5 cellular contexts compared by ENCODE assay signal in the genomic region with DNA sequence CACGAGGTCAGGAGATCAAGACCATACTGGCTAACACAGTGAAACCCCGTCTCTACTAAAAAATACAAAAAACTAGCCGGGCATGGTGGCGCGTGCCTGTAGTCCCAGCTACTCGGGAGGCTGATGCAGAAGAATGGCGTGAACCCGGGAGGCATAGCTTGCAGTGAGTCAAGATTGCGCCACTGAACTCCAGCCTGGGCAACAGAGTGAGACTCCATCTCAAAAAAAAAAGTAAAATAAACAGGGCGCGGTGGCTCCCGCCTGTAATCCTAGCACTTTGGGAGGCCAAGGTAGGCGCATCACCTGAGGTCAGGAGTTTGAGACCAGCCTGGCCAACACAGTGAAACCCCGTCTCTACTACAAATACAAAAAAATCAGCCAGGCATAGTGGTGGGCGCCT. TPM values are rescaled to one million over a fixed set of nuclear protein-coding genes. Genes with fewer than 3 reads are reported as not detected.
DNase-seq lines count a peak whose midpoint lies in the region; ATAC-seq, FAIRE-seq and TF ChIP-seq lines count a peak whose summit lies in the region.
"Not testable (repeated sequence)": the region's sequence is repeated elsewhere in the genome, so short reads cannot be mapped to it uniquely, and the experiment has no call there.

No MANE protein-coding gene starts in this region.

- DNase-seq in HCT116 (ENCODE audit: low read depth, low spot score); HepG2 (ENCODE audit: low spot score): not testable (repeated sequence)
- DNase-seq in RWPE2 (ENCODE audit: low spot score) (peak; percentile 2), sciatic nerve (ENCODE audit: low spot score) (peak; percentile 23)
- DNase-seq in activated effector memory CD4-positive, alpha-beta T cell treated with anti-CD3 and anti-CD28 coated beads, Interleukin-2, amount 50 U/mL, for 16 hours: peak; percentile 28

- not testable (repeated sequence) for H3K27me3 ChIP-seq in HCT116 (ENCODE audit: insufficient read depth, low read length); RWPE2 (ENCODE audit: insufficient read depth, poor library complexity, severe bottlenecking); HepG2 (ENCODE audit: control insufficient read depth in 1 of 2, insufficient read depth in 2 of 2, low read length in 2 of 2)

- peaks cover 35% of the 10 kb centered on the region for H3K79me2 ChIP-seq in HCT116 (ENCODE audit: insufficient read depth, low read length)
- H3K79me2 ChIP-seq in HepG2 (ENCODE audit: insufficient read depth, low read length): not testable (repeated sequence)

- TF ChIP-seq RAD21 in HCT116 (IDR thresholded peaks at IDR 0.05; ENCODE audit: low read depth); HepG2 (CRISPR knock-in tag; IDR thresholded peaks at IDR 0.05): not testable (repeated sequence)

- not testable (repeated sequence) for BruUV-seq in HCT116 (replicated peaks; lab: Mats Ljungman, UMichigan); HepG2 (replicated peaks; lab: Mats Ljungman, UMichigan)

- not testable (repeated sequence) for H3K4me2 ChIP-seq in HCT116 (ENCODE audit: low read length); HepG2 (ENCODE audit: low read depth, low read length)

- POLR2A ChIA-PET in HCT116 (lab: Charles Lee): interaction anchor here (1.1 kb wide), 1 partner anchor 40 kb away, joined by 4 read pairs; no protein-coding TSS in a partner anchor
- POLR2A ChIA-PET in HepG2 (lab: Yijun Ruan, JAX): interaction anchor here (0.6 to 1.3 kb wide), 2 partner anchors 10 to 16 kb away, joined by 3 read pairs; partner anchors contain the start of gene JPT1

- in situ Hi-C loops in HepG2 (cut with HindIII; ENCODE audit: extremely low pct_ligation_motif_present, low pct_unique_long_range_greater_than_20kb): not testable (repeated sequence)

- TF ChIP-seq EP300 in HepG2 (IDR thresholded peaks at IDR 0.05; ENCODE audit: low read depth in 2 of 2, low read length in 2 of 2); HepG2 (CRISPR knock-in tag; IDR thresholded peaks at IDR 0.05; ENCODE audit: borderline replicate concordance): not testable (repeated sequence)

- not testable (repeated sequence) for ATAC-seq in HCT116; RWPE2 (ENCODE audit: low read depth); HepG2; sciatic nerve

- TF ChIP-seq POLR2A in HCT116 (IDR thresholded peaks at IDR 0.05; ENCODE audit: borderline replicate concordance, extremely low read depth, insufficient read depth, insufficient read length); HepG2 (IDR thresholded peaks at IDR 0.05; ENCODE audit: insufficient read depth in 1 of 2, low read depth in 2 of 2, low read length in 2 of 2): not testable (repeated sequence)

- H3K4me3 ChIP-seq in HCT116 (replicated peaks in 1 of 2; ENCODE audit: low read depth in 1 of 2, low read length in 2 of 2); RWPE2 (ENCODE audit: severe bottlenecking); HepG2 (replicated peaks in 1 of 3; ENCODE audit: insufficient read depth in 1 of 3, low read depth in 2 of 3, low read length in 3 of 3): not testable (repeated sequence)

- TF ChIP-seq CTCF in HCT116 (IDR thresholded peaks at IDR 0.05 in 2 of 3, conservative IDR thresholded peaks at IDR 0.05 in 1 of 3; ENCODE audit: borderline replicate concordance in 1 of 3, insufficient read depth in 1 of 3, low read depth in 2 of 3, low read length in 2 of 3); RWPE2 (IDR thresholded peaks at IDR 0.05; ENCODE audit: poor library complexity, severe bottlenecking); HepG2 (CRISPR knock-in tag; IDR thresholded peaks at IDR 0.05): not testable (repeated sequence)

- H3K36me3 ChIP-seq in HCT116 (ENCODE audit: control insufficient read depth in 1 of 2, insufficient read depth in 2 of 2, low read length in 2 of 2) (peaks cover 27 to 39% of the 10 kb centered on the region in 2 experiments), RWPE2 (ENCODE audit: low read depth) (peaks cover 46% of the 10 kb centered on the region), HepG2 (replicated peaks in 1 of 2; ENCODE audit: control insufficient read depth in 1 of 2, insufficient read depth in 2 of 2, low read length in 2 of 2) (peaks cover 7 to 28% of the 10 kb centered on the region in 2 experiments; a peak in 4 of 5 replicates)

- H2AFZ ChIP-seq in HCT116 (ENCODE audit: low read depth, low read length, poor library complexity, severe bottlenecking); HepG2 (ENCODE audit: low read length): not testable (repeated sequence)

- not testable (repeated sequence) for H3K9me2 ChIP-seq in HCT116 (ENCODE audit: insufficient read depth)

- 96% methylated on average over 15 of the region's 15 CpGs for WGBS in HepG2 (ENCODE audit: low lambda C conversion rate)

- 0 out of 2 replicates have a peak overlapping the region, but pooled peaks have one; percentile 29 for H3K27ac ChIP-seq in HCT116 (ENCODE audit: low read depth, low read length)
- not testable (repeated sequence) for H3K27ac ChIP-seq in RWPE2 (ENCODE audit: poor library complexity, severe bottlenecking); HepG2 (ENCODE audit: extremely low read length, insufficient read depth, low read length)

- RAD21 ChIA-PET in HCT116 (lab: Charles Lee; ENCODE audit: low non-redundant PET in 1 of 2, low total read pairs in 2 of 2, uncharacterized antibody in 2 of 2, unreplicated experiment in 2 of 2): not testable (repeated sequence)

- not testable (repeated sequence) for FAIRE-seq in HepG2 (lab: Jason Lieb, UNC)

- not testable (repeated sequence) for H4K20me1 ChIP-seq in HCT116 (ENCODE audit: insufficient read depth); HepG2 (ENCODE audit: insufficient read depth, low read length)

- H3K9me3 ChIP-seq in HCT116 (ENCODE audit: control insufficient read depth in 1 of 2, insufficient read depth in 1 of 2, low read depth in 1 of 2, low read length in 2 of 2); RWPE2 (ENCODE audit: severe bottlenecking); HepG2 (ENCODE audit: low read length): not testable (repeated sequence)

- H3K9ac ChIP-seq in HCT116 (ENCODE audit: low read length); HepG2 (ENCODE audit: insufficient read depth, low read depth, low read length): not testable (repeated sequence)

- intact Hi-C loops in HCT116 (cut with micrococcal nuclease); HepG2 (cut with micrococcal nuclease; ENCODE audit: unreplicated experiment); sciatic nerve (cut with DNase I): not testable (repeated sequence)

- CTCF ChIA-PET in HCT116 (lab: Charles Lee): interaction anchor here (0.7 kb wide), 1 partner anchor 12 kb away, joined by 4 read pairs; no protein-coding TSS in a partner anchor
- CTCF ChIA-PET in HepG2 (lab: Yijun Ruan, JAX; ENCODE audit: low intra/inter-chr PET ratio, low total read pairs): not testable (repeated sequence)

- H3K4me1 ChIP-seq in HCT116 (ENCODE audit: control insufficient read depth in 1 of 2, insufficient read depth in 2 of 2, low read length in 2 of 2); RWPE2 (ENCODE audit: insufficient read depth, poor library complexity, severe bottlenecking); HepG2 (ENCODE audit: insufficient read depth, low read length): not testable (repeated sequence)

RNA-seq across cellular contexts. Expression of gene JPT1, which starts 10.3 kb away (rescaled TPM):
- total RNA-seq in HCT116 (2021; ENCODE audit: unreplicated experiment): 575 TPM
- 715 and 916 TPM in 2 replicates for polyA plus RNA-seq in HCT116 (2012)
- total RNA-seq in HepG2 (2016; rRNA removed; fragmentation: Illumina TruSeq; extraction: Trizol): 237 and 256 TPM in 2 replicates
- total RNA-seq in HepG2 (2016; cell fraction: cytosol; rRNA removed; fragmentation: Illumina TruSeq; extraction: Trizol; ENCODE audit: low read depth): 86.3 and 92.6 TPM in 2 replicates
- total RNA-seq in HepG2 (2016; cell fraction: insoluble cytoplasmic fraction; rRNA removed; fragmentation: Illumina TruSeq; extraction: Trizol): 209 and 270 TPM in 2 replicates
- 67.0 and 88.4 TPM in 2 replicates for total RNA-seq in HepG2 (2016; cell fraction: membrane; rRNA removed; fragmentation: Illumina TruSeq; extraction: Trizol)
- 98.2 and 106 TPM in 2 replicates for total RNA-seq in HepG2 (2016; cell fraction: nucleus; rRNA removed; fragmentation: Illumina TruSeq; extraction: Trizol)
- polyA plus RNA-seq in HepG2 (2011; rRNA removed): 32.1 and 43.3 TPM in 2 replicates
- polyA plus RNA-seq in HepG2 (2011; cell fraction: cytosol; rRNA removed): 92.3 and 100 TPM in 2 replicates
- polyA plus RNA-seq in HepG2 (2011; cell fraction: nucleus; rRNA removed): 38.5 and 41.1 TPM in 2 replicates
- 103 and 127 TPM in 2 replicates for polyA plus RNA-seq in HepG2 (2012)
- polyA plus RNA-seq in HepG2 (2016; cell fraction: cytosol; fragmentation: Illumina TruSeq; extraction: Trizol; ENCODE audit: low read depth): 83.0 and 101 TPM in 2 replicates
- 221 and 271 TPM in 2 replicates for polyA plus RNA-seq in HepG2 (2016; cell fraction: insoluble cytoplasmic fraction; fragmentation: Illumina TruSeq; extraction: Trizol; ENCODE audit: low read depth)
- 58.3 and 84.5 TPM in 2 replicates for polyA plus RNA-seq in HepG2 (2016; cell fraction: membrane; fragmentation: Illumina TruSeq; extraction: Trizol; ENCODE audit: low read depth)
- polyA plus RNA-seq in HepG2 (2016; cell fraction: nucleus; fragmentation: Illumina TruSeq; extraction: Trizol; ENCODE audit: insufficient read depth, low read depth): 169 and 181 TPM in 2 replicates
- polyA minus RNA-seq in HepG2 (2011; rRNA and poly(A)+ RNA removed; ENCODE audit: low replicate concordance): 28.4 and 46.4 TPM in 2 replicates
- 50.6 and 65.7 TPM in 2 replicates for polyA minus RNA-seq in HepG2 (2011; cell fraction: cytosol; rRNA and poly(A)+ RNA removed)
- 30.4 and 32.2 TPM in 2 replicates for polyA minus RNA-seq in HepG2 (2011; cell fraction: nucleus; rRNA and poly(A)+ RNA removed)
- 20.3 TPM for total RNA-seq in sciatic nerve

RNA-seq across cellular contexts. Expression of gene SUMO2, which starts 18.2 kb away (rescaled TPM):
- 859 TPM for total RNA-seq in HCT116 (2021; ENCODE audit: unreplicated experiment)
- 338 and 399 TPM in 2 replicates for polyA plus RNA-seq in HCT116 (2012)
- total RNA-seq in HepG2 (2016; rRNA removed; fragmentation: Illumina TruSeq; extraction: Trizol): 553 and 842 TPM in 2 replicates
- total RNA-seq in HepG2 (2016; cell fraction: cytosol; rRNA removed; fragmentation: Illumina TruSeq; extraction: Trizol; ENCODE audit: low read depth): 162 and 178 TPM in 2 replicates
- total RNA-seq in HepG2 (2016; cell fraction: insoluble cytoplasmic fraction; rRNA removed; fragmentation: Illumina TruSeq; extraction: Trizol): 553 and 885 TPM in 2 replicates
- 469 and 483 TPM in 2 replicates for total RNA-seq in HepG2 (2016; cell fraction: membrane; rRNA removed; fragmentation: Illumina TruSeq; extraction: Trizol)
- total RNA-seq in HepG2 (2016; cell fraction: nucleus; rRNA removed; fragmentation: Illumina TruSeq; extraction: Trizol): 195 and 213 TPM in 2 replicates
- 252 and 337 TPM in 2 replicates for polyA plus RNA-seq in HepG2 (2011; rRNA removed)
- 69.8 and 103 TPM in 2 replicates for polyA plus RNA-seq in HepG2 (2011; cell fraction: cytosol; rRNA removed)
- polyA plus RNA-seq in HepG2 (2011; cell fraction: nucleus; rRNA removed): 25.8 and 30.1 TPM in 2 replicates
- 289 and 643 TPM in 2 replicates for polyA plus RNA-seq in HepG2 (2012)
- polyA plus RNA-seq in HepG2 (2016; cell fraction: cytosol; fragmentation: Illumina TruSeq; extraction: Trizol; ENCODE audit: low read depth): 377 and 391 TPM in 2 replicates
- polyA plus RNA-seq in HepG2 (2016; cell fraction: insoluble cytoplasmic fraction; fragmentation: Illumina TruSeq; extraction: Trizol; ENCODE audit: low read depth): 1,249 and 1,398 TPM in 2 replicates
- polyA plus RNA-seq in HepG2 (2016; cell fraction: membrane; fragmentation: Illumina TruSeq; extraction: Trizol; ENCODE audit: low read depth): 612 and 621 TPM in 2 replicates
- polyA plus RNA-seq in HepG2 (2016; cell fraction: nucleus; fragmentation: Illumina TruSeq; extraction: Trizol; ENCODE audit: insufficient read depth, low read depth): 448 and 485 TPM in 2 replicates
- polyA minus RNA-seq in HepG2 (2011; rRNA and poly(A)+ RNA removed; ENCODE audit: low replicate concordance): 78.7 and 95.4 TPM in 2 replicates
- 255 and 261 TPM in 2 replicates for polyA minus RNA-seq in HepG2 (2011; cell fraction: cytosol; rRNA and poly(A)+ RNA removed)
- polyA minus RNA-seq in HepG2 (2011; cell fraction: nucleus; rRNA and poly(A)+ RNA removed): 42.5 and 63.9 TPM in 2 replicates
- total RNA-seq in sciatic nerve: 296 TPM

RNA-seq across cellular contexts. Expression of gene NT5C, which starts 33.1 kb away (rescaled TPM):
- total RNA-seq in HCT116 (2021; ENCODE audit: unreplicated experiment) (115 TPM), HepG2 (2016; rRNA removed; fragmentation: Illumina TruSeq; extraction: Trizol) (31.4 and 48.6 TPM in 2 replicates), sciatic nerve (38.7 TPM)
- polyA plus RNA-seq in HCT116 (2012): 108 and 113 TPM in 2 replicates
- total RNA-seq in HepG2 (2016; cell fraction: cytosol; rRNA removed; fragmentation: Illumina TruSeq; extraction: Trizol; ENCODE audit: low read depth): 21.9 and 22.5 TPM in 2 replicates
- total RNA-seq in HepG2 (2016; cell fraction: insoluble cytoplasmic fraction; rRNA removed; fragmentation: Illumina TruSeq; extraction: Trizol): 34.5 and 55.6 TPM in 2 replicates
- total RNA-seq in HepG2 (2016; cell fraction: membrane; rRNA removed; fragmentation: Illumina TruSeq; extraction: Trizol): 26.2 and 30.0 TPM in 2 replicates
- total RNA-seq in HepG2 (2016; cell fraction: nucleus; rRNA removed; fragmentation: Illumina TruSeq; extraction: Trizol): 41.8 and 49.7 TPM in 2 replicates
- 42.8 and 42.9 TPM in 2 replicates for polyA plus RNA-seq in HepG2 (2011; rRNA removed)
- polyA plus RNA-seq in HepG2 (2011; cell fraction: cytosol; rRNA removed): 24.5 and 47.2 TPM in 2 replicates
- 143 and 153 TPM in 2 replicates for polyA plus RNA-seq in HepG2 (2011; cell fraction: nucleus; rRNA removed)
- polyA plus RNA-seq in HepG2 (2012): 22.5 and 24.0 TPM in 2 replicates
- polyA plus RNA-seq in HepG2 (2016; cell fraction: cytosol; fragmentation: Illumina TruSeq; extraction: Trizol; ENCODE audit: low read depth): 20.3 and 23.1 TPM in 2 replicates
- polyA plus RNA-seq in HepG2 (2016; cell fraction: insoluble cytoplasmic fraction; fragmentation: Illumina TruSeq; extraction: Trizol; ENCODE audit: low read depth): 30.7 and 32.5 TPM in 2 replicates
- polyA plus RNA-seq in HepG2 (2016; cell fraction: membrane; fragmentation: Illumina TruSeq; extraction: Trizol; ENCODE audit: low read depth): 20.1 and 23.2 TPM in 2 replicates
- 95.9 and 100 TPM in 2 replicates for polyA plus RNA-seq in HepG2 (2016; cell fraction: nucleus; fragmentation: Illumina TruSeq; extraction: Trizol; ENCODE audit: insufficient read depth, low read depth)
- polyA minus RNA-seq in HepG2 (2011; rRNA and poly(A)+ RNA removed; ENCODE audit: low replicate concordance): 14.0 and 27.7 TPM in 2 replicates
- 5.2 and 5.9 TPM in 2 replicates for polyA minus RNA-seq in HepG2 (2011; cell fraction: cytosol; rRNA and poly(A)+ RNA removed)
- polyA minus RNA-seq in HepG2 (2011; cell fraction: nucleus; rRNA and poly(A)+ RNA removed): 21.5 and 23.6 TPM in 2 replicates

RNA-seq across cellular contexts. Expression of gene NUP85, which starts 40.9 kb away (rescaled TPM):
- total RNA-seq in HCT116 (2021; ENCODE audit: unreplicated experiment) (164 TPM), HepG2 (2016; rRNA removed; fragmentation: Illumina TruSeq; extraction: Trizol) (122 and 124 TPM in 2 replicates), sciatic nerve (71.1 TPM)
- 97.9 and 108 TPM in 2 replicates for polyA plus RNA-seq in HCT116 (2012)
- total RNA-seq in HepG2 (2016; cell fraction: cytosol; rRNA removed; fragmentation: Illumina TruSeq; extraction: Trizol; ENCODE audit: low read depth): 32.8 and 35.7 TPM in 2 replicates
- total RNA-seq in HepG2 (2016; cell fraction: insoluble cytoplasmic fraction; rRNA removed; fragmentation: Illumina TruSeq; extraction: Trizol): 119 and 122 TPM in 2 replicates
- total RNA-seq in HepG2 (2016; cell fraction: membrane; rRNA removed; fragmentation: Illumina TruSeq; extraction: Trizol): 28.2 and 37.8 TPM in 2 replicates
- total RNA-seq in HepG2 (2016; cell fraction: nucleus; rRNA removed; fragmentation: Illumina TruSeq; extraction: Trizol): 112 and 113 TPM in 2 replicates
- 79.4 and 89.1 TPM in 2 replicates for polyA plus RNA-seq in HepG2 (2011; rRNA removed)
- 64.8 and 78.3 TPM in 2 replicates for polyA plus RNA-seq in HepG2 (2011; cell fraction: cytosol; rRNA removed)
- 303 and 416 TPM in 2 replicates for polyA plus RNA-seq in HepG2 (2011; cell fraction: nucleus; rRNA removed)
- 34.4 and 62.5 TPM in 2 replicates for polyA plus RNA-seq in HepG2 (2012)
- 17.2 and 18.1 TPM in 2 replicates for polyA plus RNA-seq in HepG2 (2016; cell fraction: cytosol; fragmentation: Illumina TruSeq; extraction: Trizol; ENCODE audit: low read depth)
- 81.2 and 85.9 TPM in 2 replicates for polyA plus RNA-seq in HepG2 (2016; cell fraction: insoluble cytoplasmic fraction; fragmentation: Illumina TruSeq; extraction: Trizol; ENCODE audit: low read depth)
- 16.9 and 17.7 TPM in 2 replicates for polyA plus RNA-seq in HepG2 (2016; cell fraction: membrane; fragmentation: Illumina TruSeq; extraction: Trizol; ENCODE audit: low read depth)
- 226 and 250 TPM in 2 replicates for polyA plus RNA-seq in HepG2 (2016; cell fraction: nucleus; fragmentation: Illumina TruSeq; extraction: Trizol; ENCODE audit: insufficient read depth, low read depth)
- polyA minus RNA-seq in HepG2 (2011; rRNA and poly(A)+ RNA removed; ENCODE audit: low replicate concordance): 91.6 and 267 TPM in 2 replicates
- 23.6 and 24.5 TPM in 2 replicates for polyA minus RNA-seq in HepG2 (2011; cell fraction: cytosol; rRNA and poly(A)+ RNA removed)
- polyA minus RNA-seq in HepG2 (2011; cell fraction: nucleus; rRNA and poly(A)+ RNA removed): 69.2 and 70.3 TPM in 2 replicates

RNA-seq across cellular contexts. Expression of gene ARMC7, which starts 54.8 kb away (rescaled TPM):
- total RNA-seq in HCT116 (2021; ENCODE audit: unreplicated experiment): 43.2 TPM
- 25.9 and 27.2 TPM in 2 replicates for polyA plus RNA-seq in HCT116 (2012)
- 4.2 and 4.4 TPM in 2 replicates for total RNA-seq in HepG2 (2016; rRNA removed; fragmentation: Illumina TruSeq; extraction: Trizol)
- total RNA-seq in HepG2 (2016; cell fraction: cytosol; rRNA removed; fragmentation: Illumina TruSeq; extraction: Trizol; ENCODE audit: low read depth): 1.8 TPM in 2 replicates
- 4.1 and 4.5 TPM in 2 replicates for total RNA-seq in HepG2 (2016; cell fraction: insoluble cytoplasmic fraction; rRNA removed; fragmentation: Illumina TruSeq; extraction: Trizol)
- total RNA-seq in HepG2 (2016; cell fraction: membrane; rRNA removed; fragmentation: Illumina TruSeq; extraction: Trizol): 3.8 and 4.0 TPM in 2 replicates
- 3.8 and 3.9 TPM in 2 replicates for total RNA-seq in HepG2 (2016; cell fraction: nucleus; rRNA removed; fragmentation: Illumina TruSeq; extraction: Trizol)
- 3.9 and 5.1 TPM in 2 replicates for polyA plus RNA-seq in HepG2 (2011; rRNA removed)
- polyA plus RNA-seq in HepG2 (2011; cell fraction: cytosol; rRNA removed): 4.8 TPM in 2 replicates
- polyA plus RNA-seq in HepG2 (2011; cell fraction: nucleus; rRNA removed): 6.2 and 6.9 TPM in 2 replicates
- polyA plus RNA-seq in HepG2 (2012): 6.6 and 10.2 TPM in 2 replicates
- 2.1 and 2.2 TPM in 2 replicates for polyA plus RNA-seq in HepG2 (2016; cell fraction: cytosol; fragmentation: Illumina TruSeq; extraction: Trizol; ENCODE audit: low read depth)
- polyA plus RNA-seq in HepG2 (2016; cell fraction: insoluble cytoplasmic fraction; fragmentation: Illumina TruSeq; extraction: Trizol; ENCODE audit: low read depth): 8.6 and 11.0 TPM in 2 replicates
- polyA plus RNA-seq in HepG2 (2016; cell fraction: membrane; fragmentation: Illumina TruSeq; extraction: Trizol; ENCODE audit: low read depth): 4.0 and 4.8 TPM in 2 replicates
- polyA plus RNA-seq in HepG2 (2016; cell fraction: nucleus; fragmentation: Illumina TruSeq; extraction: Trizol; ENCODE audit: insufficient read depth, low read depth): 7.7 and 8.7 TPM in 2 replicates
- polyA minus RNA-seq in HepG2 (2011; rRNA and poly(A)+ RNA removed; ENCODE audit: low replicate concordance): 9.1 and 17.2 TPM in 2 replicates
- 4.5 and 4.6 TPM in 2 replicates for polyA minus RNA-seq in HepG2 (2011; cell fraction: cytosol; rRNA and poly(A)+ RNA removed)
- polyA minus RNA-seq in HepG2 (2011; cell fraction: nucleus; rRNA and poly(A)+ RNA removed): 7.9 and 8.1 TPM in 2 replicates
- 11.7 TPM for total RNA-seq in sciatic nerve
